17 cellular contexts compared by ENCODE assay signal in the genomic region with DNA sequence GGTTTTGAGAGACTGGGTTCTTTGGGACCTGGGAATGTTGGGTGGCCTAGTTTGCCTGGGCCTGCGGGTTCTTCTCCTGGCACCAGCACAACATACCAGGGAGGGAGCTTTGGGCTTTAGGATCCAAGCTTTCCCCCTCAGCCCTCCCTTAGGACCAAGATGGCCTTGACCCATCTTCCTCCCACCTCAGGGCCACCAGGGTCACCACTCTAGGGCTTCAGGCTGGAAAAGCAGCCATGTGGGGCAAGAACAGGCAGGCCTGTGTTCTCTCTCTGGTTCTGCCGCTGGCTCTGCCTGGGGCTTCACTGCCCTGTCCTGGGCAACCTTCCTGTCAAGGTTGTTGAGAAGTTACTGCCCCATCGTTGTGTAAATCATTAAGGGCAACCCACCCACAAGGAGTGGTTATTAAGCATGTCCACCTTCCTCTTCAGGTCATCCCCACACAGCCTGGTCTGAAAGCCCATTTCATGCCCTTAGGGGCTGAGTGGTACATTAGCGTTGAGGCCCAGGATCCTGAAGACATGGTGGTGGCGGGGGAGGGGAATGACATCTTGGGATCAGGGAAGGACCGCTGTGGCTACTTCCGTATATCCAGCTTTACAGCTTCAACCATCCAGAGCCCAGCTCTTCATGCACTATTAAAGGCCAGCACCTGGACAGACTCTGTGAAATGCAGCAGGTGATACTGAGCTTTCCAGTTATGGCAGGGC. TPM values are rescaled to one million over a fixed set of nuclear protein-coding genes. Genes with fewer than 3 reads are reported as not detected.
A peak's percentile ranks its signal among the peaks of the same experiment; 100 is the strongest.
DNase-seq lines count a peak whose midpoint lies in the region; ATAC-seq and TF ChIP-seq lines count a peak whose summit lies in the region.
"Had no signal": no experiment of that assay in that cellular context is flagged by ENCODE, and none has a peak within 500 bp of the region (broad histone marks: within the 10 kb centered on the region; RNA-seq: fewer than 3 reads in every experiment).

No MANE protein-coding gene starts in this region.

- H3K4me3 ChIP-seq in iPS-18a (ENCODE audit: low read length) (peak overlapping the region; percentile 51), trophoblast cell (ENCODE audit: low read depth, low read length) (peak overlapping the region; percentile 11), adrenal gland (peak overlapping the region in 1 of 4 donors; percentile 36)
- H3K4me3 ChIP-seq: GM12878 had no signal

- H3K4me2 ChIP-seq in trophoblast cell (ENCODE audit: low read length), result peak overlapping the region; percentile 8

- no peaks in the 10 kb centered on the region for H3K9me3 ChIP-seq in iPS-18a (ENCODE audit: control insufficient read depth, low read depth, low read length)
- peaks cover 14% of the 10 kb centered on the region for H3K9me3 ChIP-seq in trophoblast cell (ENCODE audit: insufficient read depth, low read depth, low read length)
- H3K9me3 ChIP-seq in adrenal gland (replicated peaks in 1 of 3), result no peaks in the 10 kb centered on the region
- H3K9me3 ChIP-seq: pancreas had no signal

- H3K27ac ChIP-seq in iPS-18a (ENCODE audit: low read length) (no peak overlapping the region), trophoblast cell (ENCODE audit: low read depth, low read length) (no peak overlapping the region), adrenal gland (peak overlapping the region in 1 of 5 donors; percentile 29)
- H3K27ac ChIP-seq: pancreas had no signal

- H3K27me3 ChIP-seq in iPS-18a (ENCODE audit: control insufficient read depth, insufficient read depth, low read length) (peaks cover 100% of the 10 kb centered on the region), trophoblast cell (ENCODE audit: insufficient read depth, low read length) (peaks cover 58% of the 10 kb centered on the region), adrenal gland (peaks cover 14% of the 10 kb centered on the region)

- H3K4me1 ChIP-seq in iPS-18a (ENCODE audit: control insufficient read depth, low read depth, low read length) (no peaks in the 10 kb centered on the region), trophoblast cell (ENCODE audit: control insufficient read depth in 1 of 2, insufficient read depth in 2 of 2, low read length in 2 of 2) (peaks cover 3 to 5% of the 10 kb centered on the region in 2 experiments), adrenal gland (replicated peaks in 1 of 2) (peaks cover 0 to 17% of the 10 kb centered on the region in 2 donors)
- H3K4me1 ChIP-seq: pancreas had no signal

- intact Hi-C loops in Calu3 (cut with micrococcal nuclease; ENCODE audit: unreplicated experiment), result no loop called here
- intact Hi-C loops in adrenal gland (cut with DNase I), result no loop called here

- no peaks in the 10 kb centered on the region for H3K36me3 ChIP-seq in iPS-18a (ENCODE audit: control insufficient read depth, low read depth, low read length)
- no peaks in the 10 kb centered on the region for H3K36me3 ChIP-seq in trophoblast cell (ENCODE audit: control insufficient read depth in 1 of 2, insufficient read depth in 2 of 2, low read length in 2 of 2)
- H3K36me3 ChIP-seq in adrenal gland (replicated peaks in 1 of 2), result no peaks in the 10 kb centered on the region
- H3K36me3 ChIP-seq: pancreas had no signal

- no peak for TF ChIP-seq POLR2A in adrenal gland (IDR thresholded peaks at IDR 0.05)

- H3K4me1 Mint-ChIP-seq in Calu3 (ENCODE audit: low read depth, unreplicated experiment) (no peaks in the 10 kb centered on the region), WTC11 (peaks cover 9% of the 10 kb centered on the region)

- H3K4ac ChIP-seq in trophoblast cell (ENCODE audit: low read depth, low read length), result no peak overlapping the region

- TF ChIP-seq CTCF in Calu3 (IDR thresholded peaks at IDR 0.05; ENCODE audit: unreplicated experiment) (no peak), WTC11 (IDR thresholded peaks at IDR 0.05) (no peak), adrenal gland (IDR thresholded peaks at IDR 0.05) (no peak)

- no peak overlapping the region for H3K27ac Mint-ChIP-seq in Calu3 (ENCODE audit: unreplicated experiment)
- H3K27ac Mint-ChIP-seq in WTC11, result no peak overlapping the region
- H3K27ac Mint-ChIP-seq: activated CD4-positive, alpha-beta T cell treated with anti-CD3 and anti-CD28 coated beads, Interleukin-2, amount 10 ng/mL, durations not matched to agents 7 days and 5 days; activated T-helper 2 cell treated with anti-CD3 and anti-CD28 coated beads, Interferon-gamma antibody, Interleukin-2, Interleukin-4, amounts not matched to agents 10 μg/mL and 5 μg/mL and 100 μg/mL, durations not matched to agents 14 hours and 24 hours and 36 hours had no signal

- WGBS in trophoblast cell (ENCODE audit: extremely low coverage, insufficient coverage, insufficient read length), result no CpG with 5 or more reads among the region's 7 CpGs
- 80 to 94% (median 84%) methylated on average over 6 to 7 of the region's 7 CpGs for WGBS in adrenal gland, 4 donors

- H3K79me1 ChIP-seq in trophoblast cell (ENCODE audit: low read length), result no peaks in the 10 kb centered on the region

- peaks cover 76% of the 10 kb centered on the region for H3K27me3 Mint-ChIP-seq in Calu3 (ENCODE audit: unreplicated experiment)
- peaks cover 99% of the 10 kb centered on the region for H3K27me3 Mint-ChIP-seq in WTC11 (ENCODE audit: low read depth)

- peak overlapping the region; percentile 30 for H3K4me3 Mint-ChIP-seq in Calu3 (ENCODE audit: low read depth, unreplicated experiment)
- peak overlapping the region; percentile 71 for H3K4me3 Mint-ChIP-seq in WTC11
- H3K4me3 Mint-ChIP-seq: activated CD4-positive, alpha-beta T cell treated with anti-CD3 and anti-CD28 coated beads, Interleukin-2, amount 10 ng/mL, durations not matched to agents 7 days and 5 days had no signal

- no peaks in the 10 kb centered on the region for H3K79me2 ChIP-seq in trophoblast cell (ENCODE audit: control insufficient read depth, insufficient read depth, low read length, poor library complexity)

- no peak overlapping the region for H3K18ac ChIP-seq in trophoblast cell (ENCODE audit: low read length)

- POLR2A ChIA-PET in WTC11 (lab: Charles Lee), result interaction anchor here (1.5 kb wide), 1 partner anchor 80 kb away, joined by 4 read pairs; no protein-coding TSS in a partner anchor

- no peak overlapping the region for H4K91ac ChIP-seq in trophoblast cell (ENCODE audit: low read depth, low read length)

- H4K8ac ChIP-seq in trophoblast cell (ENCODE audit: low read depth, low read length), result no peak overlapping the region

- H3K9me3 Mint-ChIP-seq in Calu3 (ENCODE audit: low read depth, unreplicated experiment) (no peaks in the 10 kb centered on the region), WTC11 (no peaks in the 10 kb centered on the region)
- H3K9me3 Mint-ChIP-seq: activated CD4-positive, alpha-beta T cell treated with anti-CD3 and anti-CD28 coated beads, Interleukin-2, amount 10 ng/mL, durations not matched to agents 7 days and 5 days; activated T-helper 2 cell treated with anti-CD3 and anti-CD28 coated beads, Interferon-gamma antibody, Interleukin-2, Interleukin-4, amounts not matched to agents 10 μg/mL and 5 μg/mL and 100 μg/mL, durations not matched to agents 14 hours and 24 hours and 36 hours had no signal

- ATAC-seq in WTC11, result no peak
- ATAC-seq: GM12878 had no signal

- no peak overlapping the region for H2AFZ ChIP-seq in trophoblast cell (ENCODE audit: insufficient read depth, low read length, poor library complexity)

- DNase-seq in Calu3, result no peak
- no peak for DNase-seq in WTC11 (ENCODE audit: low spot score)
- DNase-seq in trophoblast cell, result no peak
- no peak for DNase-seq in NCI-H2029 (lab: John Stamatoyannopoulos, UW)
- DNase-seq in T1000 (lab: John Stamatoyannopoulos, UW), result no peak
- DNase-seq in adrenal gland, result no peak
- no peak for DNase-seq in COLO668 (lab: John Stamatoyannopoulos, UW; ENCODE audit: unreplicated experiment)
- DNase-seq: DND-41, KBM-7, NCI-H1436 treated with DMSO at 0.1 percent for 48 hours had no signal

- peak overlapping the region; percentile 58 for H3K23ac ChIP-seq in trophoblast cell (ENCODE audit: low read length)

- H3K9ac ChIP-seq in iPS-18a (ENCODE audit: low read length) (no peak overlapping the region), trophoblast cell (ENCODE audit: low read length) (no peak overlapping the region)

- no peak overlapping the region for H3K14ac ChIP-seq in trophoblast cell (ENCODE audit: low read length)

- H2BK5ac ChIP-seq in trophoblast cell (ENCODE audit: low read depth, low read length, poor library complexity), result no peak overlapping the region

- BruUV-seq in Calu3 (replicated peaks; lab: Mats Ljungman, UMichigan), result no TSS peak

- H2BK120ac ChIP-seq in trophoblast cell (ENCODE audit: insufficient read depth, low read length, poor library complexity), result no peak overlapping the region

- no peak overlapping the region for H4K12ac ChIP-seq in trophoblast cell (ENCODE audit: low read depth, low read length)

- H2AK5ac ChIP-seq in trophoblast cell (ENCODE audit: low read length), result no peak overlapping the region

- no peak overlapping the region for H2BK12ac ChIP-seq in trophoblast cell (ENCODE audit: low read length)

- H3K36me3 Mint-ChIP-seq in Calu3 (ENCODE audit: insufficient read depth, unreplicated experiment) (no peaks in the 10 kb centered on the region), WTC11 (no peaks in the 10 kb centered on the region)

- CTCF ChIA-PET in Calu3 (lab: Charles Lee), result interaction anchor here (0.6 to 1.0 kb wide), 5 partner anchors 8 to 147 kb away, joined by 3 to 4 read pairs (median 3); partner anchors contain the start of genes DUOX2 and DUOXA2
- CTCF ChIA-PET in WTC11 (lab: Charles Lee), result interaction anchor here (0.6 to 11.0 kb wide), 5 partner anchors 15 to 823 kb away, joined by 3 to 231 read pairs (median 3); partner anchors contain the start of genes DUOX2 and DUOXA2

RNA-seq across cellular contexts. Expression of gene DUOX1, which starts 0.7 kb away (rescaled TPM):
- total RNA-seq in Calu3 (2022), result 1.2 and 1.4 TPM in 2 replicates
- total RNA-seq in WTC11 (2021), result 1.3 to 2.1 TPM (median 1.3 TPM) in 3 replicates
- polyA plus RNA-seq in trophoblast cell (2013), result 1.1 and 1.4 TPM in 2 replicates
- 10 to 100 TPM in 7 of 8 donors, 1 to 10 TPM in 1; 8.2 to 98.8 (median 24.2) TPM for total RNA-seq in adrenal gland
- 10 to 100 TPM in 2 of 3 donors, 1 to 10 TPM in 1; 2.5 to 23.7 (median 14.2) TPM for polyA plus RNA-seq in adrenal gland
- total RNA-seq: activated CD4-positive, alpha-beta T cell treated with anti-CD3 and anti-CD28 coated beads, Interleukin-2, amount 10 ng/mL, durations not matched to agents 7 days and 5 days had no signal

RNA-seq across cellular contexts. Expression of gene DUOXA1, which starts 0.8 kb away (rescaled TPM):
- total RNA-seq in Calu3 (2022) (not detected in 2 replicates), WTC11 (2021) (0.09 to 0.62 TPM (median 0.50 TPM) in 3 replicates), adrenal gland (10 to 100 TPM in 2 of 8 donors, 1 to 10 TPM in 6; 1.9 to 21.3 (median 6.1) TPM)
- polyA plus RNA-seq in trophoblast cell (2013), result 2.8 and 3.4 TPM in 2 replicates
- polyA plus RNA-seq in adrenal gland, result 1 to 10 TPM in 2 of 3 donors, under 1 TPM in 1; 0.81 to 5.1 (median 2.9) TPM
- total RNA-seq: activated CD4-positive, alpha-beta T cell treated with anti-CD3 and anti-CD28 coated beads, Interleukin-2, amount 10 ng/mL, durations not matched to agents 7 days and 5 days had no signal
- polyA plus RNA-seq: GM12878 had no signal

RNA-seq across cellular contexts. Expression of gene DUOXA2, which starts 16.3 kb away (rescaled TPM):
- total RNA-seq in Calu3 (2022) (0.34 TPM in 1 of 2 replicates, not detected in the other), WTC11 (2021) (0.11 TPM in 1 of 3 replicates, not detected in the others), adrenal gland (1 to 10 TPM in 3 of 8 donors, under 1 TPM in 1, not detected in 4; 0.87 to 4.1 (median 1.4) TPM)
- polyA plus RNA-seq in trophoblast cell (2013), result not detected in 2 replicates
- under 1 TPM; 0.11 to 0.84 (median 0.48) TPM for polyA plus RNA-seq in adrenal gland
- total RNA-seq: activated CD4-positive, alpha-beta T cell treated with anti-CD3 and anti-CD28 coated beads, Interleukin-2, amount 10 ng/mL, durations not matched to agents 7 days and 5 days; activated T-helper 2 cell treated with anti-CD3 and anti-CD28 coated beads, Interferon-gamma antibody, Interleukin-2, Interleukin-4, amounts not matched to agents 10 μg/mL and 5 μg/mL and 100 μg/mL, durations not matched to agents 14 hours and 24 hours and 36 hours; GM12878; lower leg skin; T-helper 1 cell treated with Interleukin-12 subunit alpha and Interleukin-12 subunit beta and Interleukin-4 antibody, amounts not matched to agents 30 ng/mL and 1 ng/mL, for 36 hours had no signal
- polyA plus RNA-seq: GM12878 had no signal

RNA-seq across cellular contexts. Expression of gene DUOX2, which starts 16.5 kb away (rescaled TPM):
- 0.21 and 1.2 TPM in 2 replicates for total RNA-seq in Calu3 (2022)
- 0.13 to 0.27 TPM (median 0.14 TPM) in 3 replicates for total RNA-seq in WTC11 (2021)
- polyA plus RNA-seq in trophoblast cell (2013), result 0.19 TPM in 2 replicates
- total RNA-seq in adrenal gland, result 10 to 100 TPM in 1 of 8 donors, 1 to 10 TPM in 4, under 1 TPM in 3; 0.28 to 18.5 (median 1.8) TPM
- polyA plus RNA-seq in adrenal gland, result 1 to 10 TPM; 1.1 to 1.7 (median 1.3) TPM
- total RNA-seq: activated T-helper 2 cell treated with anti-CD3 and anti-CD28 coated beads, Interferon-gamma antibody, Interleukin-2, Interleukin-4, amounts not matched to agents 10 μg/mL and 5 μg/mL and 100 μg/mL, durations not matched to agents 14 hours and 24 hours and 36 hours; T-helper 1 cell treated with Interleukin-12 subunit alpha and Interleukin-12 subunit beta and Interleukin-4 antibody, amounts not matched to agents 30 ng/mL and 1 ng/mL, for 36 hours had no signal
- polyA plus RNA-seq: GM12878 had no signal

RNA-seq across cellular contexts. Expression of gene SHF, which starts 57.3 kb away (rescaled TPM):
- total RNA-seq in Calu3 (2022) (6.0 and 7.3 TPM in 2 replicates), WTC11 (2021) (30.6 to 33.1 TPM (median 31.0 TPM) in 3 replicates), adrenal gland (10 to 100 TPM; 10.6 to 23.4 (median 17.3) TPM)
- 7.0 and 7.8 TPM in 2 replicates for polyA plus RNA-seq in trophoblast cell (2013)
- 10 to 100 TPM in 2 of 3 donors, 1 to 10 TPM in 1; 5.7 to 30.0 (median 19.2) TPM for polyA plus RNA-seq in adrenal gland
